In genomic region chr12:6195665-6196535, GRCh38 we compare ENCODE assay signal across 1 cellular context.
TF ChIP-seq lines count a peak whose summit lies in the region.

No MANE protein-coding gene starts in this region.

TF ChIP-seq in K562, 482 proteins besides CTCF, POLR2A, EP300 and RAD21 (continued from another document and continues in another):
- no peak for TF ChIP-seq ZBTB40 (IDR thresholded peaks at IDR 0.05)
- TF ChIP-seq ZBTB40 (CRISPR knock-in tag; IDR thresholded peaks at IDR 0.05), result no peak
- TF ChIP-seq MIER1 (IDR thresholded peaks at IDR 0.05; ENCODE audit: low read depth), result no peak
- no peak for TF ChIP-seq ZBTB26 (CRISPR knock-in tag; IDR thresholded peaks at IDR 0.05)
- no peak for TF ChIP-seq CLOCK (CRISPR knock-in tag; IDR thresholded peaks at IDR 0.05; ENCODE audit: borderline replicate concordance)
- no peak for TF ChIP-seq STAT5A (IDR thresholded peaks at IDR 0.05; ENCODE audit: borderline replicate concordance, low read length)
- TF ChIP-seq NCOA1 (IDR thresholded peaks at IDR 0.05; ENCODE audit: low read depth), result no peak
- no peak for TF ChIP-seq FOXP4 (CRISPR knock-in tag; IDR thresholded peaks at IDR 0.05; ENCODE audit: borderline replicate concordance)
- no peak for TF ChIP-seq ZNF146 (CRISPR knock-in tag; IDR thresholded peaks at IDR 0.05; ENCODE audit: unreplicated experiment)
- no peak for TF ChIP-seq MNT (conservative IDR thresholded peaks at IDR 0.05)
- TF ChIP-seq ZC3H11A (IDR thresholded peaks at IDR 0.05; ENCODE audit: low read depth, low read length), result no peak
- TF ChIP-seq RREB1 (CRISPR knock-in tag; IDR thresholded peaks at IDR 0.05), result no peak
- TF ChIP-seq HNRNPL (IDR thresholded peaks at IDR 0.05; ENCODE audit: low read depth, low read length), result no peak
- no peak for TF ChIP-seq BCLAF1 (IDR thresholded peaks at IDR 0.05; ENCODE audit: borderline replicate concordance in 1 of 2, control insufficient read depth in 1 of 2, low read depth in 2 of 2, low read length in 1 of 2)
- peak; percentile 48 for TF ChIP-seq JUND (IDR thresholded peaks at IDR 0.05; ENCODE audit: borderline replicate concordance, low read depth, low read length)
- TF ChIP-seq JUND (tag; IDR thresholded peaks at IDR 0.05; ENCODE audit: borderline replicate concordance, low read depth, low read length), result peak; percentile 36; the same call in 1 of the 3 replicates
- TF ChIP-seq XRCC5 (IDR thresholded peaks at IDR 0.05; ENCODE audit: low read depth, low read length), result no peak
- TF ChIP-seq ZBTB2 (IDR thresholded peaks at IDR 0.05), result no peak
- TF ChIP-seq FOS (IDR thresholded peaks at IDR 0.05; ENCODE audit: extremely low read depth, insufficient read length), result no peak
